8 cellular contexts compared by ENCODE assay signal in the genomic region with DNA sequence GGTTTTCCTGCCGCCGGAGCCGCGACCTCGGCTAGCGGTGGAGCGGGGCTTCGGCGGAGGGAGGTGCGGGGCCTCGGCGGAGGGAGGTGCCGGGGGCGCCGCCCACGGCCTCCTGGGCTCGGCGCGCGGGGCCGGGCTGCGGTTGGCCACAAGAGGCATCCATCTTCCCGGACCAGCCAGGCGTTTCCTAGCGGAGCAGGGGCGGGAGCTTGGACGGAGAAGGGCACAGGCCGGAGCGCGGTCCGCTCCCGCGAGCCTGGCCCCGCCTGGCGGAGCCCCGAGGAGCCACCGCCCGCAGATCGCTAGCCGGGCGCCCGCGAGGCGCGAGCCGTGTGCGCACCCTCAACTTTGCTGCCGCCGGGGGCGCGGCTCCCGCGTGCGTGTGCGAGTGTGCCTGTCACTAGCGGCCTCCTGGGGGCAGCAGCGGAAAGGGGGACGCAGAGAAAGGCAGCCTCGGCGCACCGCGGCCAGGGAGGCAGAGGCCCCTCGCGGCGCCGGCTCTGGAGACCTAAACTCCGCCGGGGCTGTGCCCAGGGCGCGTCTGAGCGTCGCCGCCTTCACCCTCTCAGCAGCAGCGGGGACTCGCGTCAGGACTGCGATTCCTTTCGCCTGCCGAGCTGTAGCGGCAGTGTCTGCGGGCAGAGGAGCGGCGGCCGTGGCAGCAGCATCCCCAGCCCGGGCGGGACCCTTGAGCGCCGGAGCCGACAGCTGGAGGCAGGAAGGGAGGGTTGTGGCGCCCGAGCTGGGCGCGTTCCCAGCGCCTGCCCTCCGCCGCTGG. TPM values are rescaled to one million over a fixed set of nuclear protein-coding genes. Genes with fewer than 3 reads are reported as not detected.
DNase-seq lines count a peak whose midpoint lies in the region; ATAC-seq and TF ChIP-seq lines count a peak whose summit lies in the region.

No MANE protein-coding gene starts in this region.

- CTCF ChIA-PET in BJ (lab: Yijun Ruan, JAX): interaction anchor here (0.6 to 4.0 kb wide), 47 partner anchors 10 to 428 kb away, joined by 3 to 42 read pairs (median 4); no protein-coding TSS in a partner anchor

- intact Hi-C loops in lower leg skin (cut with DNase I; ENCODE audit: low total_unique reads): loop anchor here (5.0 kb wide), 1 partner anchor 338 kb away; no protein-coding TSS in a partner anchor

- H3K4me1 ChIP-seq in duodenal mucosa (ENCODE audit: control insufficient read depth in 1 of 2, insufficient read depth in 2 of 2, low read length in 2 of 2): peaks cover 12 to 16% of the 10 kb centered on the region in 2 donors

- DNase-seq in BJ (ENCODE audit: low read depth) (peak; percentile 76), NCI-H526 (lab: John Stamatoyannopoulos, UW) (peak; percentile 87 to 97), lower leg skin (ENCODE audit: low spot score in 2 of 2) (peak; percentile 82 to 96)
- DNase-seq in activated CD4-positive, alpha-beta T cell treated with anti-CD3 and anti-CD28 coated beads, Interleukin-2, amount 50 U/mL, for 48 hours: peak; percentile 77 to 82
- peak; percentile 78 for DNase-seq in stimulated activated CD4-positive, alpha-beta T cell treated with anti-CD3 and anti-CD28 coated beads, Interleukin-4, amount 100 ng/mL, for 24 hours

- WGBS in lower leg skin, 2 donors: 0 to 1% methylated on average over 24 to 87 of the region's 96 CpGs

- TF ChIP-seq CTCF in BJ (IDR thresholded peaks at IDR 0.05; ENCODE audit: insufficient read depth, low read depth, low read length) (peak; percentile 86), lower leg skin (IDR thresholded peaks at IDR 0.05) (peak in 1 of 3 donors; percentile 71)

- H3K9me3 ChIP-seq in duodenal mucosa (ENCODE audit: control insufficient read depth in 1 of 2, low read length in 2 of 2): no peaks in the 10 kb centered on the region

- POLR2A ChIA-PET in BJ (lab: Charles Lee): interaction anchor here (0.6 kb wide), 1 partner anchor 277 kb away, joined by 14 read pairs; no protein-coding TSS in a partner anchor

- no peaks in the 10 kb centered on the region for H3K27me3 ChIP-seq in BJ (ENCODE audit: control insufficient read depth, insufficient read depth, low read length)
- H3K27me3 ChIP-seq in duodenal mucosa (ENCODE audit: control insufficient read depth in 1 of 2, insufficient read depth in 2 of 2, low read length in 2 of 2): no peaks in the 10 kb centered on the region

- no peak for TF ChIP-seq POLR2A in lower leg skin (IDR thresholded peaks at IDR 0.05)

- H3K4me3 ChIP-seq in BJ (ENCODE audit: low read depth, low read length) (peak overlapping the region; percentile 93), duodenal mucosa (ENCODE audit: low read depth in 1 of 2, low read length in 2 of 2) (peak overlapping the region; percentile 85 to 97), lower leg skin (ENCODE audit: low read depth, poor library complexity, severe bottlenecking) (peak overlapping the region; percentile 75)

- peak overlapping the region; percentile 52 to 77 for H3K9ac ChIP-seq in duodenal mucosa (ENCODE audit: low read depth in 1 of 2, low read length in 2 of 2)

- ATAC-seq in GM19324 (IDR thresholded peaks at IDR 0.05; ENCODE audit: low FRiP score, unreplicated experiment): peak; percentile 97
- ATAC-seq in HG03457 (IDR thresholded peaks at IDR 0.05; ENCODE audit: unreplicated experiment): peak; percentile 96

- H3K36me3 ChIP-seq in BJ (ENCODE audit: control insufficient read depth, insufficient read depth, low read length) (no peaks in the 10 kb centered on the region), duodenal mucosa (ENCODE audit: control insufficient read depth in 1 of 2, insufficient read depth in 2 of 2, low read length in 2 of 2) (no peaks in the 10 kb centered on the region)

- peak overlapping the region; percentile 60 for H3K27ac ChIP-seq in duodenal mucosa (ENCODE audit: low read depth, low read length)

RNA-seq across cellular contexts. Expression of a gene that starts 0.7 kb away (rescaled TPM):
- 15.7 and 19.3 TPM in 2 replicates for polyA plus RNA-seq in BJ (2011; rRNA removed)
- 42.1 and 43.6 TPM in 2 replicates for polyA minus RNA-seq in BJ (2011; rRNA and poly(A)+ RNA removed)
- total RNA-seq in lower leg skin: 1 to 10 TPM; 1.3 to 6.0 (median 1.7) TPM

Comparison
In these comparisons a context has a peak if more than half of its experiments do, and no peak if none do; other contexts are left out.
1. Peak in every context shown above with its lines: DNase-seq, ATAC-seq, H3K4me3 ChIP-seq and H3K27ac ChIP-seq.